In genomic region chrX:42691196-42691595, GRCh38 we compare ENCODE assay signal across 30 cellular contexts.
"Had no signal": no experiment of that assay in that cellular context is flagged by ENCODE, and none has a peak within 500 bp of the region (broad histone marks: within the 10 kb centered on the region; RNA-seq: fewer than 3 reads in every experiment).

No MANE protein-coding gene starts in this region.

- H3K27me3 ChIP-seq: left lung, neutrophil, tibial nerve had no signal

- H3K27me3 Mint-ChIP-seq: activated CD4-positive, alpha-beta memory T cell treated with anti-CD3 and anti-CD28 coated beads, Interleukin-2, amount 10 ng/mL, durations not matched to agents 7 days and 5 days; activated CD4-positive, alpha-beta T cell treated with anti-CD3 and anti-CD28 coated beads, Interleukin-2, amount 10 ng/mL, durations not matched to agents 24 days and 14 days; progenitor cell of endocrine pancreas; stimulated activated naive CD8-positive, alpha-beta T cell treated with anti-CD3 and anti-CD28 coated beads, Interleukin-15, Interleukin-2, amounts not matched to agents 100 ng/mL and 50 ng/mL, for 24 hours; T-helper 17 cell had no signal

- H3K9me3 ChIP-seq: left lung, lower lobe of right lung, mucosa of descending colon, neutrophil, tibial nerve had no signal

- H3K36me3 Mint-ChIP-seq: activated naive CD4-positive, alpha-beta T cell treated with anti-CD3 and anti-CD28 coated beads, Interleukin-2, amount 50 U/mL, for 72 hours; natural killer cell treated with Interleukin-12 subunit alpha and Interleukin-12 subunit beta and Interleukin-15 and Interleukin-18, amount 100 ng/mL, for 72 hours; stimulated activated effector memory CD8-positive, alpha-beta T cell treated with anti-CD3 and anti-CD28 coated beads, Interleukin-12 subunit alpha, Interleukin-12 subunit beta, amount 100 ng/mL, for 72 hours had no signal

- H3K4me3 ChIP-seq: left lung, lower lobe of right lung, mucosa of descending colon, SK-N-MC, skin epidermis, tibial nerve had no signal

- H3K9me3 Mint-ChIP-seq: activated CD4-positive, alpha-beta memory T cell treated with anti-CD3 and anti-CD28 coated beads, Interleukin-2, amount 10 ng/mL, durations not matched to agents 7 days and 5 days; activated CD4-positive, alpha-beta T cell treated with anti-CD3 and anti-CD28 coated beads, Interleukin-2, amount 10 ng/mL, durations not matched to agents 24 days and 14 days; activated naive CD4-positive, alpha-beta T cell treated with anti-CD3 and anti-CD28 coated beads, Interleukin-2, amount 50 U/mL, for 72 hours; activated T-cell treated with anti-CD3 and anti-CD28 coated beads, Interleukin-2, amount 50 U/mL, for 4 hours; activated T-helper 2 cell treated with anti-CD3 and anti-CD28 coated beads, Interferon-gamma antibody, Interleukin-2, Interleukin-4, amounts not matched to agents 10 μg/mL and 5 μg/mL and 100 μg/mL, durations not matched to agents 14 hours and 24 hours and 36 hours; natural killer cell treated with Interleukin-12 subunit alpha and Interleukin-12 subunit beta and Interleukin-15 and Interleukin-18, amount 100 ng/mL, for 72 hours; stimulated activated effector memory CD8-positive, alpha-beta T cell treated with anti-CD3 and anti-CD28 coated beads, Interleukin-12 subunit alpha, Interleukin-12 subunit beta, amount 100 ng/mL, for 72 hours; stimulated activated naive CD8-positive, alpha-beta T cell treated with anti-CD3 and anti-CD28 coated beads, Interleukin-15, Interleukin-2, amounts not matched to agents 100 ng/mL and 50 ng/mL, for 24 hours had no signal

- H3K4me1 ChIP-seq: left lung, lower lobe of right lung, tibial nerve had no signal

- H3K36me3 ChIP-seq: left lung, lower lobe of right lung, neutrophil, tibial nerve, WERI-Rb-1 had no signal

- H3K4me3 Mint-ChIP-seq: activated CD4-positive, alpha-beta memory T cell treated with anti-CD3 and anti-CD28 coated beads, Interleukin-2, amount 10 ng/mL, durations not matched to agents 7 days and 5 days; activated CD4-positive, alpha-beta T cell treated with anti-CD3 and anti-CD28 coated beads, Interleukin-2, amount 10 ng/mL, durations not matched to agents 24 days and 14 days; activated T-cell treated with anti-CD3 and anti-CD28 coated beads, Interleukin-2, amount 50 U/mL, for 4 hours; natural killer cell treated with Interleukin-12 subunit alpha and Interleukin-12 subunit beta and Interleukin-15 and Interleukin-18, amount 100 ng/mL, for 72 hours; stimulated activated effector memory CD8-positive, alpha-beta T cell treated with anti-CD3 and anti-CD28 coated beads, Interleukin-12 subunit alpha, Interleukin-12 subunit beta, amount 100 ng/mL, for 72 hours; stimulated activated naive CD8-positive, alpha-beta T cell treated with anti-CD3 and anti-CD28 coated beads, Interleukin-15, Interleukin-2, amounts not matched to agents 100 ng/mL and 50 ng/mL, for 24 hours; T-helper 17 cell had no signal

- DNase-seq: activated CD4-positive, alpha-beta memory T cell treated with anti-CD3 and anti-CD28 coated beads, Interleukin-2, amount 10 ng/mL, durations not matched to agents 7 days and 5 days; activated CD4-positive, alpha-beta T cell treated with anti-CD3 and anti-CD28 coated beads, Interleukin-2, amount 10 ng/mL, durations not matched to agents 24 days and 14 days; activated CD4-positive, CD25-positive, alpha-beta regulatory T cell treated with anti-CD3 and anti-CD28 coated beads, Interleukin-2, amount 50 U/mL, for 72 hours; activated CD8-positive, alpha-beta memory T cell treated with anti-CD3 and anti-CD28 coated beads, Interleukin-2, amount 50 U/mL, for 48 hours; activated naive CD4-positive, alpha-beta T cell; activated T-cell treated with anti-CD3 and anti-CD28 coated beads, Interleukin-2, amount 50 U/mL, for 4 hours; dermis blood vessel endothelial cell; effector CD8-positive, alpha-beta T cell; glutamatergic neuron; left lung; lower lobe of right lung; mesendoderm; mucosa of descending colon; retina; stimulated activated CD4-positive, alpha-beta T cell treated with anti-CD3 and anti-CD28 coated beads, Interleukin-12 subunit alpha, Interleukin-12 subunit beta, amount 100 ng/mL, for 4 hours; stimulated activated CD4-positive, alpha-beta T cell treated with anti-CD3 and anti-CD28 coated beads, Interleukin-4, amount 100 ng/mL, for 1 hour; T-helper 17 cell; T1000; WERI-Rb-1 had no signal

- H3K4me1 Mint-ChIP-seq: activated CD4-positive, alpha-beta T cell treated with anti-CD3 and anti-CD28 coated beads, Interleukin-2, amount 10 ng/mL, durations not matched to agents 24 days and 14 days; stimulated activated effector memory CD8-positive, alpha-beta T cell treated with anti-CD3 and anti-CD28 coated beads, Interleukin-12 subunit alpha, Interleukin-12 subunit beta, amount 100 ng/mL, for 72 hours had no signal

- H3K27ac ChIP-seq: left lung, lower lobe of right lung, neutrophil, SK-N-MC, skin epidermis, WERI-Rb-1 had no signal

- ATAC-seq: activated naive CD4-positive, alpha-beta T cell treated with anti-CD3 and anti-CD28 coated beads, Interleukin-2, amount 50 U/mL, for 72 hours; activated T-cell treated with anti-CD3 and anti-CD28 coated beads, Interleukin-2, amount 50 U/mL, for 4 hours; left lung; lower lobe of right lung; mucosa of descending colon; natural killer cell treated with Interleukin-12 subunit alpha and Interleukin-12 subunit beta and Interleukin-15 and Interleukin-18, amount 100 ng/mL, for 72 hours; sciatic nerve; stimulated activated effector memory CD8-positive, alpha-beta T cell treated with anti-CD3 and anti-CD28 coated beads, Interleukin-12 subunit alpha, Interleukin-12 subunit beta, amount 100 ng/mL, for 72 hours; T-helper 17 cell had no signal

- H3K27ac Mint-ChIP-seq: activated CD4-positive, alpha-beta memory T cell treated with anti-CD3 and anti-CD28 coated beads, Interleukin-2, amount 10 ng/mL, durations not matched to agents 7 days and 5 days; activated CD4-positive, alpha-beta T cell treated with anti-CD3 and anti-CD28 coated beads, Interleukin-2, amount 10 ng/mL, durations not matched to agents 24 days and 14 days; activated naive CD4-positive, alpha-beta T cell treated with anti-CD3 and anti-CD28 coated beads, Interleukin-2, amount 50 U/mL, for 72 hours; activated T-helper 2 cell treated with anti-CD3 and anti-CD28 coated beads, Interferon-gamma antibody, Interleukin-2, Interleukin-4, amounts not matched to agents 10 μg/mL and 5 μg/mL and 100 μg/mL, durations not matched to agents 14 hours and 24 hours and 36 hours; natural killer cell treated with Interleukin-12 subunit alpha and Interleukin-12 subunit beta and Interleukin-15 and Interleukin-18, amount 100 ng/mL, for 72 hours; progenitor cell of endocrine pancreas; stimulated activated effector memory CD8-positive, alpha-beta T cell treated with anti-CD3 and anti-CD28 coated beads, Interleukin-12 subunit alpha, Interleukin-12 subunit beta, amount 100 ng/mL, for 72 hours; stimulated activated naive CD8-positive, alpha-beta T cell treated with anti-CD3 and anti-CD28 coated beads, Interleukin-15, Interleukin-2, amounts not matched to agents 100 ng/mL and 50 ng/mL, for 24 hours; T-helper 17 cell had no signal
